In the genomic region with DNA sequence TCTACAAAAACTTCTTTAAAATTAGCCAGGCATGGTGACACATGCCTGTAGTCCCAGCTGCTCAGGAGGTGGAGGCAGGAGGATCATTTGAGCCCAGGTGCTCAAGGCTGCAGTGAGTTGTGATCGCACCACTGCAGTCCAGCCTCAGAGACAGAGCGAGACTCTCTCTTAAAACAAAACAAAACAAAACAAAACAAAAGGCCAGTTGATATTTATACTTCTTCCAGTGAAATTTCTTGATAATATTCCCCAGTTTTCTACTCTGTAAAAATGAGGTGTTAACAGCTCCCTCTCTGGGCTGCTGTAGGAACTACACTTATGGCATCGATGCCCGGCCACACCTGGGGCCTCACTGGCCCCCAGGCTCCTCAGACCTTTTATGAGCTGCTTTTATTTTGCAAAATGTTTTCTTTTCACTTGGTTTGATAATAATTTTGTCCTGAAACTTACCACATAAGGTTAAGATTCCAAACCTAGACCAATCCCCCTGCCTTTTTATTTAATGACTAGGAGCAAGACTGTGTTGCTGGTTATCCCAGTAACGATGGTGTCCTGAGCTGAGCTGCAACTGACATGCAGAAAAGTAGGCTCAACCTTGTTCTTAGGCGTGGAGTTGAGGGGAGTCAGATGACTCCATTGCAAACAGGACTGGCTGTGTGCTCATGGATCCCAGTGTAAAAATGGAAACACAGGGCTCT, we compare ENCODE assay signal across 8 cellular contexts. TPM values are rescaled to one million over a fixed set of nuclear protein-coding genes. Genes with fewer than 3 reads are reported as not detected.
A peak's percentile ranks its signal among the peaks of the same experiment; 100 is the strongest.
DNase-seq lines count a peak whose midpoint lies in the region; ATAC-seq, FAIRE-seq and TF ChIP-seq lines count a peak whose summit lies in the region.

No MANE protein-coding gene starts in this region.

- in situ Hi-C loops in Panc1 (cut with HindIII; ENCODE audit: low pct_unique_long_range_greater_than_20kb, low sequenced_read_pairs): no loop called here

- H3K27me3 ChIP-seq in Panc1 (ENCODE audit: control insufficient read depth, insufficient read depth, low read length) (no peaks in the 10 kb centered on the region), adrenal gland (no peaks in the 10 kb centered on the region), hepatocyte (no peaks in the 10 kb centered on the region)

- H3K36me3 ChIP-seq in Panc1 (ENCODE audit: control insufficient read depth, insufficient read depth, low read length): no peaks in the 10 kb centered on the region
- peaks cover 0 to 31% of the 10 kb centered on the region in 2 donors for H3K36me3 ChIP-seq in adrenal gland (replicated peaks in 1 of 2)
- no peaks in the 10 kb centered on the region for H3K36me3 ChIP-seq in hepatocyte (replicated peaks; ENCODE audit: insufficient read depth, low read depth)

- no peak overlapping the region for H3K4me2 ChIP-seq in hepatocyte

- H3K79me2 ChIP-seq in hepatocyte: peaks cover 58% of the 10 kb centered on the region

- peak; percentile 64 for DNase-seq in GM10248 (ENCODE audit: extremely low spot score)
- no peak for DNase-seq in Panc1 (ENCODE audit: low read depth, low spot score)
- peak; percentile 36 to 77 (median 54) for DNase-seq in adrenal gland
- DNase-seq in hepatocyte (ENCODE audit: low spot score): peak; percentile 70
- DNase-seq in stimulated activated CD4-positive, alpha-beta T cell treated with anti-CD3 and anti-CD28 coated beads, Interleukin-2, amount 100 ng/mL, for 4 hours (ENCODE audit: low read depth): peak; percentile 7

- no peaks in the 10 kb centered on the region for H3K9me2 ChIP-seq in hepatocyte (replicated peaks; ENCODE audit: insufficient read depth)

- POLR2A ChIA-PET in GM10248 (lab: Yijun Ruan, JAX): no interaction called here
- POLR2A ChIA-PET in Panc1 (lab: Charles Lee): interaction anchor here (0.5 to 0.8 kb wide), 3 partner anchors 18 to 21 kb away, joined by 3 to 4 read pairs (median 4); a partner anchor contains a TSS

- no TSS peak for BruUV-seq in Panc1 (replicated peaks; lab: Mats Ljungman, UMichigan)

- peak; percentile 71 for TF ChIP-seq CTCF in GM10248 (IDR thresholded peaks at IDR 0.05; ENCODE audit: control extremely low read depth, extremely low read depth, low read depth, missing control alignments)
- TF ChIP-seq CTCF in Panc1 (IDR thresholded peaks at IDR 0.05): peak; percentile 92
- TF ChIP-seq CTCF in adrenal gland (IDR thresholded peaks at IDR 0.05): peak; percentile 63 to 81 (median 72)
- TF ChIP-seq CTCF in hepatocyte (IDR thresholded peaks at IDR 0.05; ENCODE audit: poor library complexity): peak; percentile 60

- no peak overlapping the region for H3K4me3 ChIP-seq in Panc1 (ENCODE audit: low read depth in 2 of 2, low read length in 2 of 2)
- no peak overlapping the region for H3K4me3 ChIP-seq in adrenal gland
- H3K4me3 ChIP-seq in hepatocyte: no peak overlapping the region

- ATAC-seq in Panc1: no peak
- no peak for ATAC-seq in HG02642 (IDR thresholded peaks at IDR 0.05; ENCODE audit: poor library complexity, unreplicated experiment)
- ATAC-seq in HG03521 (IDR thresholded peaks at IDR 0.05; ENCODE audit: unreplicated experiment): no peak

- no peak overlapping the region for H2AFZ ChIP-seq in hepatocyte

- FAIRE-seq in A204.1 (lab: Jason Lieb, UNC): peak; percentile 61

- H3K27ac ChIP-seq in Panc1 (ENCODE audit: low read length) (peak overlapping the region; percentile 91), adrenal gland (peak overlapping the region in 3 of 5 donors; percentile 68 to 78 (median 76)), hepatocyte (no peak overlapping the region)

- H4K20me1 ChIP-seq in hepatocyte (ENCODE audit: insufficient read depth, poor library complexity, severe bottlenecking): peaks cover 13% of the 10 kb centered on the region

- CTCF ChIA-PET in GM10248 (lab: Yijun Ruan, JAX): interaction anchor here (0.6 to 3.4 kb wide), 16 partner anchors 21 to 360 kb away, joined by 3 to 14 read pairs (median 4); a partner anchor contains a TSS
- CTCF ChIA-PET in Panc1 (lab: Charles Lee): interaction anchor here (0.7 to 0.8 kb wide), 2 partner anchors 12 to 17 kb away, joined by 3 to 6 read pairs; a partner anchor contains a TSS

- peaks cover 51% of the 10 kb centered on the region for H3K4me1 ChIP-seq in Panc1 (ENCODE audit: control insufficient read depth, insufficient read depth, low read length)
- H3K4me1 ChIP-seq in adrenal gland (replicated peaks in 1 of 2): peaks cover 10 to 23% of the 10 kb centered on the region in 2 donors
- peaks cover 4% of the 10 kb centered on the region for H3K4me1 ChIP-seq in hepatocyte (ENCODE audit: insufficient read depth)

- H3K9me3 ChIP-seq in Panc1 (ENCODE audit: control insufficient read depth, insufficient read depth, low read depth, low read length) (no peaks in the 10 kb centered on the region), adrenal gland (replicated peaks in 1 of 3) (no peaks in the 10 kb centered on the region), hepatocyte (ENCODE audit: low read depth) (no peaks in the 10 kb centered on the region)

- WGBS in adrenal gland, 4 donors: 28 to 40% (median 31%) methylated on average over 6 of the region's 6 CpGs
- 64% methylated on average over 6 of the region's 6 CpGs for WGBS in hepatocyte (ENCODE audit: low lambda C conversion rate, missing lambda C conversion rate)

- TF ChIP-seq POLR2A in adrenal gland (IDR thresholded peaks at IDR 0.05): no peak

- intact Hi-C loops in Panc1 (cut with micrococcal nuclease; ENCODE audit: unreplicated experiment) (no loop called here), adrenal gland (cut with DNase I) (no loop called here)

RNA-seq across cellular contexts. Expression of a gene that starts 17.6 kb away (rescaled TPM):
- total RNA-seq in Panc1 (2021; ENCODE audit: unreplicated experiment) (108 TPM), adrenal gland (10 to 100 TPM; 30.1 to 97.1 (median 56.1) TPM), hepatocyte (25.4 and 42.3 TPM in 2 replicates)
- polyA plus RNA-seq in Panc1 (2012; ENCODE audit: insufficient read length): 113 TPM
- polyA plus RNA-seq in adrenal gland (100 to 1,000 TPM in 2 of 3 donors, 10 to 100 TPM in 1; 12.1 to 430 (median 147) TPM), hepatocyte (44.9 and 71.9 TPM in 2 replicates)

RNA-seq across cellular contexts. Expression of a gene that starts 45.5 kb away (rescaled TPM):
- total RNA-seq in Panc1 (2021; ENCODE audit: unreplicated experiment): 200 TPM
- 144 TPM for polyA plus RNA-seq in Panc1 (2012; ENCODE audit: insufficient read length)
- 10 to 100 TPM; 11.9 to 50.5 (median 36.3) TPM for total RNA-seq in adrenal gland
- polyA plus RNA-seq in adrenal gland: 10 to 100 TPM; 12.1 to 49.4 (median 12.7) TPM
- 52.0 and 56.1 TPM in 2 replicates for total RNA-seq in hepatocyte
- 7.8 and 9.2 TPM in 2 replicates for polyA plus RNA-seq in hepatocyte

RNA-seq across cellular contexts. Expression of a gene that starts 47.7 kb away (rescaled TPM):
- total RNA-seq in Panc1 (2021; ENCODE audit: unreplicated experiment) (117 TPM), adrenal gland (100 to 1,000 TPM in 7 of 8 donors, 10 to 100 TPM in 1; 82.5 to 319 (median 181) TPM), hepatocyte (34.8 and 51.7 TPM in 2 replicates)
- polyA plus RNA-seq in Panc1 (2012; ENCODE audit: insufficient read length): 233 TPM
- polyA plus RNA-seq in adrenal gland (1,000 to 10,000 TPM in 1 of 3 donors, 100 to 1,000 TPM in 1, under 1 TPM in 1; 0.95 to 1,073 (median 860) TPM), hepatocyte (86.6 and 104 TPM in 2 replicates)

RNA-seq across cellular contexts. Expression of a gene that starts 49.0 kb away (rescaled TPM):
- total RNA-seq in Panc1 (2021; ENCODE audit: unreplicated experiment) (53.4 TPM), adrenal gland (10 to 100 TPM in 5 of 8 donors, 1 to 10 TPM in 3; 5.7 to 30.6 (median 19.2) TPM), hepatocyte (12.0 and 17.7 TPM in 2 replicates)
- 37.7 TPM for polyA plus RNA-seq in Panc1 (2012; ENCODE audit: insufficient read length)
- polyA plus RNA-seq in adrenal gland (10 to 100 TPM in 2 of 3 donors, 1 to 10 TPM in 1; 1.8 to 90.7 (median 38.0) TPM), hepatocyte (20.8 and 28.2 TPM in 2 replicates)

RNA-seq across cellular contexts. Expression of a gene that starts 49.3 kb away (rescaled TPM):
- total RNA-seq in Panc1 (2021; ENCODE audit: unreplicated experiment) (187 TPM), adrenal gland (100 to 1,000 TPM; 138 to 226 (median 154) TPM), hepatocyte (115 and 116 TPM in 2 replicates)
- polyA plus RNA-seq in Panc1 (2012; ENCODE audit: insufficient read length): 283 TPM
- polyA plus RNA-seq in adrenal gland (100 to 1,000 TPM in 1 of 3 donors, 10 to 100 TPM in 2; 84.3 to 113 (median 95.6) TPM), hepatocyte (155 TPM in 2 replicates)
